In genomic region chr12:105053116-105053572, GRCh38 we compare ENCODE assay signal across 8 cellular contexts. TPM values are rescaled to one million over a fixed set of nuclear protein-coding genes. Genes with fewer than 3 reads are reported as not detected.
DNase-seq lines count a peak whose midpoint lies in the region; ATAC-seq and TF ChIP-seq lines count a peak whose summit lies in the region.

No MANE protein-coding gene starts in this region.

- peaks cover 29% of the 10 kb centered on the region for H3K79me2 ChIP-seq in GM23248 (ENCODE audit: insufficient read depth)

- H3K36me3 ChIP-seq in GM23248 (ENCODE audit: low read depth) (peaks cover 86% of the 10 kb centered on the region), adipocyte (ENCODE audit: control insufficient read depth, insufficient read depth, low read length, severe bottlenecking) (peaks cover 89% of the 10 kb centered on the region)

- H4K20me1 ChIP-seq in GM23248 (ENCODE audit: insufficient read depth): no peaks in the 10 kb centered on the region; the same call in 1 of the 2 replicates

- H3K4me1 ChIP-seq in GM23248 (ENCODE audit: insufficient read depth): no peaks in the 10 kb centered on the region
- H3K4me1 ChIP-seq in adipocyte (ENCODE audit: control insufficient read depth, insufficient read depth, low read length): peaks cover 26% of the 10 kb centered on the region

- TF ChIP-seq CTCF in retinal pigment epithelial cell (conservative IDR thresholded peaks at IDR 0.05; ENCODE audit: low read depth, low read length): peak; percentile 92

- H3K4me2 ChIP-seq in GM23248 (ENCODE audit: unreplicated experiment): no peak overlapping the region

- H3K9ac ChIP-seq in GM23248 (no peak overlapping the region), adipocyte (ENCODE audit: low read length) (no peak overlapping the region)

- ATAC-seq in left ventricle myocardium superior (peak; percentile 61), GM19395 (IDR thresholded peaks at IDR 0.05; ENCODE audit: unreplicated experiment) (no peak)

- no peak overlapping the region for H2AFZ ChIP-seq in GM23248

- H3K4me3 ChIP-seq in GM23248: no peak overlapping the region
- no peak overlapping the region for H3K4me3 ChIP-seq in adipocyte (ENCODE audit: low read length)
- H3K4me3 ChIP-seq in retinal pigment epithelial cell (ENCODE audit: low read length): no peak overlapping the region

- H3K9me3 ChIP-seq in GM23248 (ENCODE audit: low read depth) (no peaks in the 10 kb centered on the region), adipocyte (ENCODE audit: control insufficient read depth, low read length) (peaks cover 7% of the 10 kb centered on the region)

- H3K9me2 ChIP-seq in GM23248 (ENCODE audit: insufficient read depth): no peaks in the 10 kb centered on the region

- intact Hi-C loops in left ventricle myocardium superior (cut with micrococcal nuclease): loop anchor here (5.0 kb wide), 1 partner anchor 671 kb away; no protein-coding TSS in a partner anchor

- WGBS in GM23248 (ENCODE audit: low coverage in 1 of 2, low lambda C conversion rate in 2 of 2, missing lambda C conversion rate in 2 of 2), 2 experiments: 3 to 4% methylated on average over 2 of the region's 2 CpGs

- DNase-seq in CMK (ENCODE audit: low read depth): peak; percentile 7
- DNase-seq in GM23248: peak; percentile 76
- DNase-seq in NCI-H146 treated with DMSO at 0.1 percent for 48 hours (lab: John Stamatoyannopoulos, UW; ENCODE audit: unreplicated experiment): peak; percentile 31
- DNase-seq in T follicular helper cell (ENCODE audit: low read depth): peak; percentile 57
- DNase-seq in adipocyte (ENCODE audit: low read depth): peak; percentile 90
- peak; percentile 64 for DNase-seq in left ventricle myocardium superior
- DNase-seq in retinal pigment epithelial cell (ENCODE audit: low read depth): no peak

- H3K27me3 ChIP-seq in GM23248 (replicated peaks; ENCODE audit: insufficient read depth): no peaks in the 10 kb centered on the region
- H3K27me3 ChIP-seq in adipocyte (replicated peaks; ENCODE audit: control insufficient read depth, insufficient read depth, low read length): no peaks in the 10 kb centered on the region

- no peak overlapping the region for H3K27ac ChIP-seq in GM23248

- in situ Hi-C loops in GM23248 (cut with MboI): loop anchor here (25.0 kb wide), 2 partner anchors 666 to 841 kb away; partner anchors contain the start of gene TXNRD1

- peaks cover 42% of the 10 kb centered on the region for H3F3A ChIP-seq in GM23248 (ENCODE audit: insufficient read depth)

RNA-seq across cellular contexts. Expression of gene ALDH1L2, which starts 31.1 kb away (rescaled TPM):
- total RNA-seq in GM23248 (2014; rRNA removed; shearing (Covaris generic)): 50.9 and 83.0 TPM in 2 replicates
- polyA plus RNA-seq in GM23248 (2016; fragmentation: Nextera tagmentation; extraction: Ambion mirVana): 62.3 and 65.0 TPM in 2 replicates
- total RNA-seq in left ventricle myocardium superior: 2.5 TPM

RNA-seq across cellular contexts. Expression of gene WASHC4, which starts 54.4 kb away (rescaled TPM):
- total RNA-seq in GM23248 (2014; rRNA removed; shearing (Covaris generic)): 63.4 and 64.2 TPM in 2 replicates
- polyA plus RNA-seq in GM23248 (2016; fragmentation: Nextera tagmentation; extraction: Ambion mirVana): 50.3 and 53.5 TPM in 2 replicates
- total RNA-seq in left ventricle myocardium superior: 26.4 TPM

Comparison
In these comparisons a context has a peak if more than half of its experiments do, and no peak if none do; other contexts are left out.
1. RNA of gene ALDH1L2, which starts 31.1 kb away (total RNA-seq): 50.9 to 83.0 TPM in GM23248; 2.5 TPM in left ventricle myocardium superior (single experiment); every median in the first group is over 10 times any median in the second.